1 cellular context compared by ENCODE assay signal in the genomic region with DNA sequence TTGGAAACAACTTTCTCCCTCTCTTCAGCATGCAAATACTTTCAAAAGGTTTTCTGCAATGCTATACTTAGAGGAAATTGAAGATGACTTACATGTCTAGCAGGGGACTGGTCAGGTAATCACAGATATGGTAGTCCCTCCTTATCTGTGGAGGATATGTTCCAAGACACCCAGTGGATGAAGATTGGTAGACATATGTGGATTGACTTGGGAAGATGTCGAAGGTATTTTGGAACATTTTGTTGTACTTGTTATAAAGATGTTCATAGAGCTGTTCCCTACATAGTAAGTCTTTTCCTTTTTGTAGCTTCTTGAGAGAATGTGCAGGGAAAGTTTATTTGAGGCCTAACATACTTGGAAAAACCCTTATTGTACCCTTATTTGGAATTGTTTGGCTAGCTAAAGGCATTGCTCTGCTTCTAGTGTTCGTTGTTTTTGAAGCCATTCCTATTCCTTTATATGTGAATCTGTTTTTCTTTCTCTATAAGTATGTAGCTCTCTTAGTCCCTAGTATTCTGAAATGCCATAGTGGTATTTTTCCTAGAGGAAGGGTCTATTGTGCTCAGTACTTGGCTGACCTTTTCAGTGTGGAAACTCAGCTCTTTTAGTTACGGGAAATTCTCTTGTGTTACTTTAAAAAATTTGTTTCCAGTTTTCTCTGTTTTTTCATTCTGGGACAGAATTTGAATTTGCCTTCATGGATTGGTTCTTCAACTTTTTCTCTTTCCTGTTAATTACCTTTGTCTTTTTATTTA.
TF ChIP-seq lines count a peak whose summit lies in the region.

No MANE protein-coding gene starts in this region.

TF ChIP-seq in HepG2, 621 proteins besides CTCF, POLR2A, EP300 and RAD21:
- TF ChIP-seq RBM22 (optimal IDR thresholded peaks at IDR 0.05; ENCODE audit: low read length) = peak; percentile 59
- no peak for TF ChIP-seq ZFP37 (CRISPR knock-in tag; IDR thresholded peaks at IDR 0.05; ENCODE audit: borderline replicate concordance)
TF ChIP-seq in HepG2: peak in this region for 1.
